ENCODE assay signal across 2 cellular contexts in the genomic region with DNA sequence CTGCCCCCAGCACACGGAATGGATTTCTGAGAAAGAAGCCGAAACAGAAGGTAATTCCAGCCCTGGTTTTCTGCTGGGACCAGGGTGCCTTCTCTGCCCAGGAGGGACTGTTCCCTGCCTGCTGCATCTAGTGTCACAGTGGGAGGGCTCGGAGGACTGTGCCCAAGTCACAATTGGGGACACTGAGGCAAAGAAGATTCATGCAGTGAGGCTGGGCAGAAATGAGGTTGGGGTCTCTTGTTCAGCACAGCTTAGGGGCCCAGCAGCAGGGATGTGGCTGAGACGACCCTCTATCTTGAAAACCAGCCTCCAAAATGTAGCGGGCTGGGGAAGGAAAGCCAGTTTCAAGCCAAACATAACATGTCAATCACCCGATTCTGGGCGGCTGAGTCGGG.
TF ChIP-seq lines count a peak whose summit lies in the region.

No MANE protein-coding gene starts in this region.

TF ChIP-seq in SK-N-SH, 30 proteins besides CTCF, POLR2A, EP300 and RAD21 (continued from another document):
- TF ChIP-seq, protein P1, sequence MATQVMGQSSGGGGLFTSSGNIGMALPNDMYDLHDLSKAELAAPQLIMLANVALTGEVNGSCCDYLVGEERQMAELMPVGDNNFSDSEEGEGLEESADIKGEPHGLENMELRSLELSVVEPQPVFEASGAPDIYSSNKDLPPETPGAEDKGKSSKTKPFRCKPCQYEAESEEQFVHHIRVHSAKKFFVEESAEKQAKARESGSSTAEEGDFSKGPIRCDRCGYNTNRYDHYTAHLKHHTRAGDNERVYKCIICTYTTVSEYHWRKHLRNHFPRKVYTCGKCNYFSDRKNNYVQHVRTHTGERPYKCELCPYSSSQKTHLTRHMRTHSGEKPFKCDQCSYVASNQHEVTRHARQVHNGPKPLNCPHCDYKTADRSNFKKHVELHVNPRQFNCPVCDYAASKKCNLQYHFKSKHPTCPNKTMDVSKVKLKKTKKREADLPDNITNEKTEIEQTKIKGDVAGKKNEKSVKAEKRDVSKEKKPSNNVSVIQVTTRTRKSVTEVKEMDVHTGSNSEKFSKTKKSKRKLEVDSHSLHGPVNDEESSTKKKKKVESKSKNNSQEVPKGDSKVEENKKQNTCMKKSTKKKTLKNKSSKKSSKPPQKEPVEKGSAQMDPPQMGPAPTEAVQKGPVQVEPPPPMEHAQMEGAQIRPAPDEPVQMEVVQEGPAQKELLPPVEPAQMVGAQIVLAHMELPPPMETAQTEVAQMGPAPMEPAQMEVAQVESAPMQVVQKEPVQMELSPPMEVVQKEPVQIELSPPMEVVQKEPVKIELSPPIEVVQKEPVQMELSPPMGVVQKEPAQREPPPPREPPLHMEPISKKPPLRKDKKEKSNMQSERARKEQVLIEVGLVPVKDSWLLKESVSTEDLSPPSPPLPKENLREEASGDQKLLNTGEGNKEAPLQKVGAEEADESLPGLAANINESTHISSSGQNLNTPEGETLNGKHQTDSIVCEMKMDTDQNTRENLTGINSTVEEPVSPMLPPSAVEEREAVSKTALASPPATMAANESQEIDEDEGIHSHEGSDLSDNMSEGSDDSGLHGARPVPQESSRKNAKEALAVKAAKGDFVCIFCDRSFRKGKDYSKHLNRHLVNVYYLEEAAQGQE (IDR thresholded peaks at IDR 0.05; ENCODE audit: low read depth, low read length), result no peak
- TF ChIP-seq SIN3A (IDR thresholded peaks at IDR 0.05; ENCODE audit: borderline replicate concordance, low read depth, low read length) (no peak), MXI1 (IDR thresholded peaks at IDR 0.05; ENCODE audit: low read depth, low read length) (no peak)

TF ChIP-seq in SK-N-SH treated with all-trans-retinoic acid at 6 μM for 48 hours, 23 proteins besides CTCF, POLR2A, EP300 and RAD21 (continued from another document):
- TF ChIP-seq, protein P2, sequence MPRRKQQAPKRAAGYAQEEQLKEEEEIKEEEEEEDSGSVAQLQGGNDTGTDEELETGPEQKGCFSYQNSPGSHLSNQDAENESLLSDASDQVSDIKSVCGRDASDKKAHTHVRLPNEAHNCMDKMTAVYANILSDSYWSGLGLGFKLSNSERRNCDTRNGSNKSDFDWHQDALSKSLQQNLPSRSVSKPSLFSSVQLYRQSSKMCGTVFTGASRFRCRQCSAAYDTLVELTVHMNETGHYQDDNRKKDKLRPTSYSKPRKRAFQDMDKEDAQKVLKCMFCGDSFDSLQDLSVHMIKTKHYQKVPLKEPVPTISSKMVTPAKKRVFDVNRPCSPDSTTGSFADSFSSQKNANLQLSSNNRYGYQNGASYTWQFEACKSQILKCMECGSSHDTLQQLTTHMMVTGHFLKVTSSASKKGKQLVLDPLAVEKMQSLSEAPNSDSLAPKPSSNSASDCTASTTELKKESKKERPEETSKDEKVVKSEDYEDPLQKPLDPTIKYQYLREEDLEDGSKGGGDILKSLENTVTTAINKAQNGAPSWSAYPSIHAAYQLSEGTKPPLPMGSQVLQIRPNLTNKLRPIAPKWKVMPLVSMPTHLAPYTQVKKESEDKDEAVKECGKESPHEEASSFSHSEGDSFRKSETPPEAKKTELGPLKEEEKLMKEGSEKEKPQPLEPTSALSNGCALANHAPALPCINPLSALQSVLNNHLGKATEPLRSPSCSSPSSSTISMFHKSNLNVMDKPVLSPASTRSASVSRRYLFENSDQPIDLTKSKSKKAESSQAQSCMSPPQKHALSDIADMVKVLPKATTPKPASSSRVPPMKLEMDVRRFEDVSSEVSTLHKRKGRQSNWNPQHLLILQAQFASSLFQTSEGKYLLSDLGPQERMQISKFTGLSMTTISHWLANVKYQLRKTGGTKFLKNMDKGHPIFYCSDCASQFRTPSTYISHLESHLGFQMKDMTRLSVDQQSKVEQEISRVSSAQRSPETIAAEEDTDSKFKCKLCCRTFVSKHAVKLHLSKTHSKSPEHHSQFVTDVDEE (CRISPR knock-in tag; IDR thresholded peaks at IDR 0.05), result no peak
- TF ChIP-seq ARNTL (CRISPR knock-in tag; IDR thresholded peaks at IDR 0.05; ENCODE audit: borderline replicate concordance, low read depth) (no peak), TCF4 (CRISPR knock-in tag; IDR thresholded peaks at IDR 0.05; ENCODE audit: borderline replicate concordance) (no peak)
